In the genomic region with DNA sequence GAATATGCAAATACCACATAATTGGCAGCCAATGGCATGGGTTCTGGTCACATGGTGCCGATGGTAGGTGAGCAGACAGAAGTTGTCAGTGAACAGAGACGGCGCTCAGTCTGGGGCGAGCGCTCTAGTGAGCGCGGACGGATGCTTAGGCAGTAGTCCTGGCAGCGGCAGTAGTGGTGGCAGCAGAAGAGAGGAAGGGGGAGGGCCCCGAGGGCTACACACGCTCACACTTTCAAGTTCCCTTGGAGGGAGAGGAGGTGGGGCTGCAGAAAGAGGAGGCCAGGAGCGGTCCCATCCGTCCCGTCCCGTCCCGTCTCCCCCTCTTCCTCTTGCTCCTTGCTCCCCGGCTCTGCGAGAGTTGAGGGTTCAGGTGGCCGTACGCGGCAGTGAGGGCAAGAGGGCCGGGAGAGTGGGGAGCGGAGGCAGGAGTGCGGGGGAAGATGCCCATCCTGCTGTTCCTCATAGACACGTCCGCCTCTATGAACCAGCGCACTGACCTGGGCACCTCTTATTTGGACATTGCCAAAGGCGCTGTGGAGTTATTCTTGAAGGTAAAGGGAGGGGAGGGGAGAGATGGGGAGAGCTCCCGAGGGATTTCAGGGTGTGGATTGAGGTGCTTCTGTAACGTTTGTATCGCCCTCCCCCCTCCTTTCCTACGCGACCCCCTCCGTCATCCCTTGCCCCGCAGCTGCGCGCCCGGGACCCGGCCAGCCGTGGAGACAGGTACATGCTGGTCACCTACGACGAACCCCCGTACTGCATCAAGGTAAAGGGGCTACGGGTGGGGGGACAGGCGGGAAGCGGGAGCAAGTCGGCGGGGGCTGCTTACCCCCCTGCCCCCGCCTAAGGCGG, we compare ENCODE assay signal across 1 cellular context.
TF ChIP-seq lines count a peak whose summit lies in the region.

Gene INTS6L, plus strand, starts transcription at position 108 of the 852 bp plus-strand sequence. Its CDS starts 333 bp downstream, at position 441.

TF ChIP-seq in K562, 482 proteins besides CTCF, POLR2A, EP300 and RAD21 (continued from another document and continues in another):
- TF ChIP-seq ARID4B (CRISPR knock-in tag; IDR thresholded peaks at IDR 0.05): 0 out of 2 replicates have a peak, but pooled peaks have one; percentile 43
- TF ChIP-seq NFRKB (IDR thresholded peaks at IDR 0.05; ENCODE audit: low read depth): peak; percentile 12; the same call in 1 of the 2 replicates
- TF ChIP-seq, protein P1, sequence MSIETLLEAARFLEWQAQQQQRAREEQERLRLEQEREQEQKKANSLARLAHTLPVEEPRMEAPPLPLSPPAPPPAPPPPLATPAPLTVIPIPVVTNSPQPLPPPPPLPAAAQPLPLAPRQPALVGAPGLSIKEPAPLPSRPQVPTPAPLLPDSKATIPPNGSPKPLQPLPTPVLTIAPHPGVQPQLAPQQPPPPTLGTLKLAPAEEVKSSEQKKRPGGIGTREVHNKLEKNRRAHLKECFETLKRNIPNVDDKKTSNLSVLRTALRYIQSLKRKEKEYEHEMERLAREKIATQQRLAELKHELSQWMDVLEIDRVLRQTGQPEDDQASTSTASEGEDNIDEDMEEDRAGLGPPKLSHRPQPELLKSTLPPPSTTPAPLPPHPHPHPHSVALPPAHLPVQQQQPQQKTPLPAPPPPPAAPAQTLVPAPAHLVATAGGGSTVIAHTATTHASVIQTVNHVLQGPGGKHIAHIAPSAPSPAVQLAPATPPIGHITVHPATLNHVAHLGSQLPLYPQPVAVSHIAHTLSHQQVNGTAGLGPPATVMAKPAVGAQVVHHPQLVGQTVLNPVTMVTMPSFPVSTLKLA (conservative IDR thresholded peaks at IDR 0.05): peak; percentile 65 to 66
- TF ChIP-seq ZBTB5 (IDR thresholded peaks at IDR 0.05): no peak
- no peak for TF ChIP-seq ZHX1 (conservative IDR thresholded peaks at IDR 0.05; ENCODE audit: low read length)
- TF ChIP-seq ZNF3 (CRISPR knock-in tag; IDR thresholded peaks at IDR 0.05): no peak
- no peak for TF ChIP-seq ZBTB2 (IDR thresholded peaks at IDR 0.05)
- 0 out of 2 replicates have a peak, but pooled peaks have one; percentile 40 for TF ChIP-seq PHF21A (IDR thresholded peaks at IDR 0.05; ENCODE audit: borderline replicate concordance, low read depth)
- no peak for TF ChIP-seq ZNF175 (CRISPR knock-in tag; IDR thresholded peaks at IDR 0.05; ENCODE audit: low read depth)
- 0 out of 2 replicates have a peak, but pooled peaks have one; percentile 16 for TF ChIP-seq ZNF592 (IDR thresholded peaks at IDR 0.05)
- peak; percentile 76 for TF ChIP-seq TAF7 (tag; IDR thresholded peaks at IDR 0.05)
- TF ChIP-seq NR4A1 (CRISPR knock-in tag; IDR thresholded peaks at IDR 0.05): peak; percentile 53; the same call in 1 of the 2 replicates
- no peak for TF ChIP-seq NR4A1 (tag; IDR thresholded peaks at IDR 0.05)
- peak; percentile 66; the same call in 1 of the 2 replicates for TF ChIP-seq CTBP1 (IDR thresholded peaks at IDR 0.05; ENCODE audit: borderline replicate concordance)
- TF ChIP-seq ZNF318 (IDR thresholded peaks at IDR 0.05; ENCODE audit: borderline replicate concordance in 1 of 2, low read depth in 1 of 2): no peak
